In genomic region chr16:27246439-27246838, GRCh38 we compare ENCODE assay signal across 12 cellular contexts. TPM values are rescaled to one million over a fixed set of nuclear protein-coding genes. Genes with fewer than 3 reads are reported as not detected.
DNase-seq lines count a peak whose midpoint lies in the region; ATAC-seq, FAIRE-seq and TF ChIP-seq lines count a peak whose summit lies in the region.
"Had no signal": no experiment of that assay in that cellular context is flagged by ENCODE, and none has a peak within 500 bp of the region (broad histone marks: within the 10 kb centered on the region; RNA-seq: fewer than 3 reads in every experiment).

No MANE protein-coding gene starts in this region.

- H3K27me3 ChIP-seq in subcutaneous abdominal adipose tissue (ENCODE audit: control insufficient read depth in 5 of 5, insufficient read depth in 4 of 5, low read length in 5 of 5), result no peaks in the 10 kb centered on the region

- H3K27ac Mint-ChIP-seq in activated CD8-positive, alpha-beta T cell treated with anti-CD3 and anti-CD28 coated beads for 36 hours, result peak overlapping the region; percentile 81

- peaks cover 86% of the 10 kb centered on the region for H3K4me1 Mint-ChIP-seq in activated CD8-positive, alpha-beta T cell treated with anti-CD3 and anti-CD28 coated beads for 36 hours (ENCODE audit: low read depth)

- ATAC-seq in activated CD4-positive, CD25-positive, alpha-beta regulatory T cell treated with anti-CD3 and anti-CD28 coated beads, Interleukin-2, amount 50 U/mL, for 24 hours, result no peak
- no peak for ATAC-seq in activated CD8-positive, alpha-beta T cell treated with anti-CD3 and anti-CD28 coated beads for 36 hours
- ATAC-seq: Right ventricle myocardium inferior had no signal

- TF ChIP-seq CTCF in activated CD8-positive, alpha-beta T cell treated with anti-CD3 and anti-CD28 coated beads for 36 hours (IDR thresholded peaks at IDR 0.05), result peak; percentile 21
- TF ChIP-seq CTCF in kidney (IDR thresholded peaks at IDR 0.05; ENCODE audit: borderline replicate concordance, extremely low read depth, insufficient read depth), result no peak

- no peak overlapping the region for H3K9ac ChIP-seq in kidney (ENCODE audit: low read length in 2 of 2)
- H3K9ac ChIP-seq in subcutaneous abdominal adipose tissue (ENCODE audit: low read length in 5 of 5), result no peak overlapping the region

- H3K27ac ChIP-seq in kidney (ENCODE audit: low read depth in 2 of 2, low read length in 2 of 2) (no peak overlapping the region), subcutaneous abdominal adipose tissue (ENCODE audit: low read depth, low read length) (peak overlapping the region; percentile 60)

- H3K4me3 Mint-ChIP-seq in activated CD8-positive, alpha-beta T cell treated with anti-CD3 and anti-CD28 coated beads for 36 hours, result no peak overlapping the region

- no peaks in the 10 kb centered on the region for H3K9me3 ChIP-seq in kidney (ENCODE audit: control insufficient read depth in 1 of 2, low read length in 2 of 2)
- H3K9me3 ChIP-seq in subcutaneous abdominal adipose tissue (ENCODE audit: control insufficient read depth in 5 of 5, low read length in 5 of 5), result no peaks in the 10 kb centered on the region

- no peak for FAIRE-seq in kidney (lab: Jason Lieb, UNC)
- FAIRE-seq: TTC549 had no signal

- H3K4me3 ChIP-seq in kidney (ENCODE audit: low read length in 2 of 2) (no peak overlapping the region), subcutaneous abdominal adipose tissue (ENCODE audit: low read depth in 1 of 5, low read length in 5 of 5) (no peak overlapping the region)

- H3K4me1 ChIP-seq in kidney (ENCODE audit: control insufficient read depth in 1 of 2, insufficient read depth in 1 of 2, low read depth in 1 of 2, low read length in 2 of 2) (peaks cover 28 to 37% of the 10 kb centered on the region in 2 donors), subcutaneous abdominal adipose tissue (ENCODE audit: control insufficient read depth in 5 of 5, insufficient read depth in 5 of 5, low read length in 5 of 5) (peaks cover 23 to 46% (median 44%) of the 10 kb centered on the region in 5 donors)

- H3K27me3 Mint-ChIP-seq in activated CD8-positive, alpha-beta T cell treated with anti-CD3 and anti-CD28 coated beads for 36 hours, result no peaks in the 10 kb centered on the region

- H3K36me3 ChIP-seq in kidney (ENCODE audit: control insufficient read depth in 1 of 2, insufficient read depth in 2 of 2, low read length in 2 of 2), result no peaks in the 10 kb centered on the region
- H3K36me3 ChIP-seq in subcutaneous abdominal adipose tissue (ENCODE audit: control insufficient read depth in 5 of 5, insufficient read depth in 5 of 5, low read length in 5 of 5), result no peaks in the 10 kb centered on the region

- CTCF ChIA-PET in activated CD8-positive, alpha-beta T cell treated with anti-CD3 and anti-CD28 coated beads for 36 hours (lab: Charles Lee), result interaction anchor here (1.0 to 1.2 kb wide), 2 partner anchors 70 to 129 kb away, joined by 3 read pairs; no protein-coding TSS in a partner anchor

- DNase-seq in activated CD4-positive, CD25-positive, alpha-beta regulatory T cell treated with anti-CD3 and anti-CD28 coated beads, Interleukin-2, amount 50 U/mL, for 72 hours, result peak; percentile 28
- DNase-seq in activated CD8-positive, alpha-beta T cell treated with anti-CD3 and anti-CD28 coated beads for 36 hours, result no peak
- DNase-seq in kidney (peak; percentile 32), NCI-H2029 treated with DMSO at 0.1 percent for 48 hours (lab: John Stamatoyannopoulos, UW) (no peak), NCI-H748 (lab: John Stamatoyannopoulos, UW; ENCODE audit: unreplicated experiment) (no peak), NCI-H2196 (lab: John Stamatoyannopoulos, UW; ENCODE audit: unreplicated experiment) (no peak)
- DNase-seq: NCI-H1694, NCI-H774 had no signal

- peaks cover 7% of the 10 kb centered on the region for H3K9me3 Mint-ChIP-seq in activated CD8-positive, alpha-beta T cell treated with anti-CD3 and anti-CD28 coated beads for 36 hours

- peaks cover 66% of the 10 kb centered on the region for H3K36me3 Mint-ChIP-seq in activated CD8-positive, alpha-beta T cell treated with anti-CD3 and anti-CD28 coated beads for 36 hours (ENCODE audit: low read depth)

- POLR2A ChIA-PET in activated CD8-positive, alpha-beta T cell treated with anti-CD3 and anti-CD28 coated beads for 36 hours (lab: Charles Lee), result interaction anchor here (13.8 kb wide), 1 partner anchor 10 kb away, joined by 126 read pairs; no protein-coding TSS in a partner anchor

- intact Hi-C loops in activated CD8-positive, alpha-beta T cell treated with anti-CD3 and anti-CD28 coated beads for 36 hours (cut with micrococcal nuclease), result no loop called here
- intact Hi-C loops in kidney (cut with DNase I), result loop anchor here (10.0 kb wide), 1 partner anchor 78 kb away; no protein-coding TSS in a partner anchor

RNA-seq across cellular contexts. Expression of gene NSMCE1, which starts 22.1 kb away (rescaled TPM):
- total RNA-seq in activated CD8-positive, alpha-beta T cell treated with anti-CD3 and anti-CD28 coated beads for 36 hours, result 100 to 1,000 TPM; 150 to 156 TPM
- 72.1 TPM for total RNA-seq in kidney
- polyA plus RNA-seq in kidney (ENCODE audit: insufficient read depth, low read depth, low replicate concordance), result 145 TPM

RNA-seq across cellular contexts. Expression of gene KDM8, which starts 43.1 kb away (rescaled TPM):
- total RNA-seq in activated CD8-positive, alpha-beta T cell treated with anti-CD3 and anti-CD28 coated beads for 36 hours, result 10 to 100 TPM; 10.9 to 12.7 TPM
- total RNA-seq in kidney, result 8.5 TPM
- polyA plus RNA-seq in kidney (ENCODE audit: insufficient read depth, low read depth, low replicate concordance), result 6.3 TPM

Comparison
In these comparisons a context has a peak if more than half of its experiments do, and no peak if none do; other contexts are left out.
1. DNase-seq: peak in activated CD4-positive, CD25-positive, alpha-beta regulatory T cell treated with anti-CD3 and anti-CD28 coated beads, Interleukin-2, amount 50 U/mL, for 72 hours (single experiment) and kidney (single experiment); none in activated CD8-positive, alpha-beta T cell treated with anti-CD3 and anti-CD28 coated beads for 36 hours (single experiment), NCI-H2029 treated with DMSO at 0.1 percent for 48 hours (single experiment), NCI-H748 (single experiment) and NCI-H2196 (single experiment).